In the genomic region with DNA sequence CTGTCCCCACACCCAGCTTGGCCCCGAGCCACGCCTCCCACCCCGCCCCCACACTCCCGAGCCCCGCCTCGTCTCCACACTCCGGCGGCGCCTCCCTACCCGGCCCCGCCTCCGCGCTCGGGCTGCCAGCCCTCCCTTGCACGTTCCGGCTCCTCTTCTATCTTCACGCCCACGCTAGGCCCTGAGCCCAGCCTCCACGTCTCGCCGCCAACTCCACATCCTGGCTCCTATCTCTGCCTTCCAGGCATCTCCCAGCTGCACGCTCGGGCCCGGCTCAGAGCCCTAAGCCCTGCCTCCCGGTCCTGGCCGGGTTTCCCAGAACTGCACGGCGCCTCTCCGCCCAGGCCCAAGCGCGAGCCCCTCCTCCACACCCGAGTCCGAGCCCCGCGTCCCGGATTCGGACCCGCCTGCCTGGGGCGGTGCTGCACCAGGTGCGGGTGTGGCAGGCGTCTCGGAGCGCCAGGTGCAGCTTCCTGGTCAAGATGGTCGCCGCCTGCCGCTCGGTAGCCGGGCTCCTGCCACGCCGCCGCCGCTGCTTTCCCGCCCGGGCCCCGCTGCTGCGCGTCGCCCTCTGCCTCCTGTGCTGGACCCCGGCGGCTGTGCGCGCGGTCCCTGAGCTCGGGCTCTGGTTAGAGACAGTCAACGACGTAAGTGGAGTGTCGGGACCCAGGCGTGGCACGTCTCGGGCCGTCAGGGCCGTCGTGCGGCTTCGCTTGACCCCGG, we compare ENCODE assay signal across 1 cellular context.
TF ChIP-seq lines count a peak whose summit lies in the region.

A gene with protein sequence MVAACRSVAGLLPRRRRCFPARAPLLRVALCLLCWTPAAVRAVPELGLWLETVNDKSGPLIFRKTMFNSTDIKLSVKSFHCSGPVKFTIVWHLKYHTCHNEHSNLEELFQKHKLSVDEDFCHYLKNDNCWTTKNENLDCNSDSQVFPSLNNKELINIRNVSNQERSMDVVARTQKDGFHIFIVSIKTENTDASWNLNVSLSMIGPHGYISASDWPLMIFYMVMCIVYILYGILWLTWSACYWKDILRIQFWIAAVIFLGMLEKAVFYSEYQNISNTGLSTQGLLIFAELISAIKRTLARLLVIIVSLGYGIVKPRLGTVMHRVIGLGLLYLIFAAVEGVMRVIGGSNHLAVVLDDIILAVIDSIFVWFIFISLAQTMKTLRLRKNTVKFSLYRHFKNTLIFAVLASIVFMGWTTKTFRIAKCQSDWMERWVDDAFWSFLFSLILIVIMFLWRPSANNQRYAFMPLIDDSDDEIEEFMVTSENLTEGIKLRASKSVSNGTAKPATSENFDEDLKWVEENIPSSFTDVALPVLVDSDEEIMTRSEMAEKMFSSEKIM (plus strand): TSS at position 160 of the 723 bp plus-strand sequence. CDS start 323 bp downstream, at position 483.

TF ChIP-seq in HepG2, 621 proteins besides CTCF, POLR2A, EP300 and RAD21 (continued from another document and continues in another):
- TF ChIP-seq KDM3A (CRISPR knock-in tag; IDR thresholded peaks at IDR 0.05; ENCODE audit: low read depth) (peak; percentile 19; the same call in 1 of the 2 replicates), BRCA1 (CRISPR knock-in tag; IDR thresholded peaks at IDR 0.05) (peak; percentile 56; the same call in 1 of the 2 replicates), KDM4B (CRISPR knock-in tag; IDR thresholded peaks at IDR 0.05) (no peak), SP5 (CRISPR knock-in tag; IDR thresholded peaks at IDR 0.05; ENCODE audit: borderline replicate concordance, low read depth) (peak; percentile 89), HMG20B (CRISPR knock-in tag; conservative IDR thresholded peaks at IDR 0.05) (no peak), ZBTB38 (CRISPR knock-in tag; IDR thresholded peaks at IDR 0.05) (no peak), AGO1 (IDR thresholded peaks at IDR 0.05; ENCODE audit: low read depth, low read length, poor library complexity, severe bottlenecking) (peak; percentile 38), PAWR (CRISPR knock-in tag; IDR thresholded peaks at IDR 0.05; ENCODE audit: borderline replicate concordance) (peak; percentile 82; the same call in 1 of the 2 replicates), ZNF781 (CRISPR knock-in tag; IDR thresholded peaks at IDR 0.05; ENCODE audit: borderline replicate concordance, not compliant biosample characterization) (peak; percentile 69), PAF1 (CRISPR knock-in tag; IDR thresholded peaks at IDR 0.05) (no peak), FOXP1 (IDR thresholded peaks at IDR 0.05) (no peak), FOXP1 (CRISPR knock-in tag; IDR thresholded peaks at IDR 0.05) (no peak), ZNF530 (CRISPR knock-in tag; IDR thresholded peaks at IDR 0.05; ENCODE audit: low read depth) (peak; percentile 48; the same call in 1 of the 2 replicates), ZFYVE20 (CRISPR knock-in tag; IDR thresholded peaks at IDR 0.05; ENCODE audit: borderline replicate concordance, low read depth) (peak; percentile 79; the same call in 1 of the 2 replicates), ZKSCAN8 (CRISPR knock-in tag; IDR thresholded peaks at IDR 0.05; ENCODE audit: borderline replicate concordance) (no peak), PRMT3 (CRISPR knock-in tag; IDR thresholded peaks at IDR 0.05; ENCODE audit: borderline replicate concordance, low read depth) (no peak), ZNF672 (CRISPR knock-in tag; IDR thresholded peaks at IDR 0.05) (0 out of 2 replicates have a peak, but pooled peaks have one; percentile 54), NFE2 (CRISPR knock-in tag; IDR thresholded peaks at IDR 0.05) (no peak), NBN (conservative IDR thresholded peaks at IDR 0.05) (no peak), ISX (CRISPR knock-in tag; conservative IDR thresholded peaks at IDR 0.05) (peak; percentile 64; the same call in 1 of the 2 replicates), PHF20 (CRISPR knock-in tag; IDR thresholded peaks at IDR 0.05) (peak; percentile 78), JARID2 (CRISPR knock-in tag; IDR thresholded peaks at IDR 0.05; ENCODE audit: insufficient replicate concordance) (no peak), ZNF713 (CRISPR knock-in tag; IDR thresholded peaks at IDR 0.05) (no peak; the same call in 1 of the 2 replicates), JDP2 (CRISPR knock-in tag; IDR thresholded peaks at IDR 0.05; ENCODE audit: borderline replicate concordance) (peak; percentile 59; the same call in 1 of the 2 replicates), ZKSCAN1 (IDR thresholded peaks at IDR 0.05; ENCODE audit: low read length) (no peak), ZNF326 (CRISPR knock-in tag; IDR thresholded peaks at IDR 0.05; ENCODE audit: borderline replicate concordance) (no peak), ZNF883 (CRISPR knock-in tag; IDR thresholded peaks at IDR 0.05; ENCODE audit: not compliant biosample characterization) (peak; percentile 85), ZNF224 (CRISPR knock-in tag; IDR thresholded peaks at IDR 0.05) (peak; percentile 57; the same call in 1 of the 2 replicates), ZNF678 (CRISPR knock-in tag; IDR thresholded peaks at IDR 0.05) (peak; percentile 94), ATAD3A (CRISPR knock-in tag; IDR thresholded peaks at IDR 0.05) (no peak), HDAC1 (CRISPR knock-in tag; IDR thresholded peaks at IDR 0.05) (peak; percentile 80), ZNF253 (CRISPR knock-in tag; IDR thresholded peaks at IDR 0.05; ENCODE audit: borderline replicate concordance) (0 out of 2 replicates have a peak, but pooled peaks have one; percentile 14), HOXA9 (CRISPR knock-in tag; IDR thresholded peaks at IDR 0.05; ENCODE audit: borderline replicate concordance) (no peak; the same call in 1 of the 2 replicates), ZFP36 (IDR thresholded peaks at IDR 0.05; ENCODE audit: borderline replicate concordance, low read depth, low read length, partially characterized antibody) (no peak), ZNF768 (CRISPR knock-in tag; IDR thresholded peaks at IDR 0.05) (peak; percentile 65; the same call in 1 of the 2 replicates), TBX2 (CRISPR knock-in tag; IDR thresholded peaks at IDR 0.05; ENCODE audit: borderline replicate concordance) (peak; percentile 97), ZNF776 (CRISPR knock-in tag; IDR thresholded peaks at IDR 0.05) (peak; percentile 71; the same call in 1 of the 2 replicates), KAT7 (CRISPR knock-in tag; IDR thresholded peaks at IDR 0.05; ENCODE audit: borderline replicate concordance) (no peak), ZSCAN12 (CRISPR knock-in tag; IDR thresholded peaks at IDR 0.05) (peak; percentile 73), WIZ (CRISPR knock-in tag; IDR thresholded peaks at IDR 0.05) (0 out of 2 replicates have a peak, but pooled peaks have one; percentile 25), ZNF7 (CRISPR knock-in tag; IDR thresholded peaks at IDR 0.05) (no peak)
- TF ChIP-seq, protein P1, sequence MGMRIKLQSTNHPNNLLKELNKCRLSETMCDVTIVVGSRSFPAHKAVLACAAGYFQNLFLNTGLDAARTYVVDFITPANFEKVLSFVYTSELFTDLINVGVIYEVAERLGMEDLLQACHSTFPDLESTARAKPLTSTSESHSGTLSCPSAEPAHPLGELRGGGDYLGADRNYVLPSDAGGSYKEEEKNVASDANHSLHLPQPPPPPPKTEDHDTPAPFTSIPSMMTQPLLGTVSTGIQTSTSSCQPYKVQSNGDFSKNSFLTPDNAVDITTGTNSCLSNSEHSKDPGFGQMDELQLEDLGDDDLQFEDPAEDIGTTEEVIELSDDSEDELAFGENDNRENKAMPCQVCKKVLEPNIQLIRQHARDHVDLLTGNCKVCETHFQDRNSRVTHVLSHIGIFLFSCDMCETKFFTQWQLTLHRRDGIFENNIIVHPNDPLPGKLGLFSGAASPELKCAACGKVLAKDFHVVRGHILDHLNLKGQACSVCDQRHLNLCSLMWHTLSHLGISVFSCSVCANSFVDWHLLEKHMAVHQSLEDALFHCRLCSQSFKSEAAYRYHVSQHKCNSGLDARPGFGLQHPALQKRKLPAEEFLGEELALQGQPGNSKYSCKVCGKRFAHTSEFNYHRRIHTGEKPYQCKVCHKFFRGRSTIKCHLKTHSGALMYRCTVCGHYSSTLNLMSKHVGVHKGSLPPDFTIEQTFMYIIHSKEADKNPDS (CRISPR knock-in tag; IDR thresholded peaks at IDR 0.05), result no peak
- TF ChIP-seq, protein P2, sequence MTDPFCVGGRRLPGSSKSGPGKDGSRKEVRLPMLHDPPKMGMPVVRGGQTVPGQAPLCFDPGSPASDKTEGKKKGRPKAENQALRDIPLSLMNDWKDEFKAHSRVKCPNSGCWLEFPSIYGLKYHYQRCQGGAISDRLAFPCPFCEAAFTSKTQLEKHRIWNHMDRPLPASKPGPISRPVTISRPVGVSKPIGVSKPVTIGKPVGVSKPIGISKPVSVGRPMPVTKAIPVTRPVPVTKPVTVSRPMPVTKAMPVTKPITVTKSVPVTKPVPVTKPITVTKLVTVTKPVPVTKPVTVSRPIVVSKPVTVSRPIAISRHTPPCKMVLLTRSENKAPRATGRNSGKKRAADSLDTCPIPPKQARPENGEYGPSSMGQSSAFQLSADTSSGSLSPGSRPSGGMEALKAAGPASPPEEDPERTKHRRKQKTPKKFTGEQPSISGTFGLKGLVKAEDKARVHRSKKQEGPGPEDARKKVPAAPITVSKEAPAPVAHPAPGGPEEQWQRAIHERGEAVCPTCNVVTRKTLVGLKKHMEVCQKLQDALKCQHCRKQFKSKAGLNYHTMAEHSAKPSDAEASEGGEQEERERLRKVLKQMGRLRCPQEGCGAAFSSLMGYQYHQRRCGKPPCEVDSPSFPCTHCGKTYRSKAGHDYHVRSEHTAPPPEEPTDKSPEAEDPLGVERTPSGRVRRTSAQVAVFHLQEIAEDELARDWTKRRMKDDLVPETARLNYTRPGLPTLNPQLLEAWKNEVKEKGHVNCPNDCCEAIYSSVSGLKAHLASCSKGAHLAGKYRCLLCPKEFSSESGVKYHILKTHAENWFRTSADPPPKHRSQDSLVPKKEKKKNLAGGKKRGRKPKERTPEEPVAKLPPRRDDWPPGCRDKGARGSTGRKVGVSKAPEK (CRISPR knock-in tag; IDR thresholded peaks at IDR 0.05; ENCODE audit: borderline replicate concordance), result no peak
- TF ChIP-seq, protein P3, sequence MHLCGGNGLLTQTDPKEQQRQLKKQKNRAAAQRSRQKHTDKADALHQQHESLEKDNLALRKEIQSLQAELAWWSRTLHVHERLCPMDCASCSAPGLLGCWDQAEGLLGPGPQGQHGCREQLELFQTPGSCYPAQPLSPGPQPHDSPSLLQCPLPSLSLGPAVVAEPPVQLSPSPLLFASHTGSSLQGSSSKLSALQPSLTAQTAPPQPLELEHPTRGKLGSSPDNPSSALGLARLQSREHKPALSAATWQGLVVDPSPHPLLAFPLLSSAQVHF (CRISPR knock-in tag; IDR thresholded peaks at IDR 0.05), result peak; percentile 89
- TF ChIP-seq, protein P4, sequence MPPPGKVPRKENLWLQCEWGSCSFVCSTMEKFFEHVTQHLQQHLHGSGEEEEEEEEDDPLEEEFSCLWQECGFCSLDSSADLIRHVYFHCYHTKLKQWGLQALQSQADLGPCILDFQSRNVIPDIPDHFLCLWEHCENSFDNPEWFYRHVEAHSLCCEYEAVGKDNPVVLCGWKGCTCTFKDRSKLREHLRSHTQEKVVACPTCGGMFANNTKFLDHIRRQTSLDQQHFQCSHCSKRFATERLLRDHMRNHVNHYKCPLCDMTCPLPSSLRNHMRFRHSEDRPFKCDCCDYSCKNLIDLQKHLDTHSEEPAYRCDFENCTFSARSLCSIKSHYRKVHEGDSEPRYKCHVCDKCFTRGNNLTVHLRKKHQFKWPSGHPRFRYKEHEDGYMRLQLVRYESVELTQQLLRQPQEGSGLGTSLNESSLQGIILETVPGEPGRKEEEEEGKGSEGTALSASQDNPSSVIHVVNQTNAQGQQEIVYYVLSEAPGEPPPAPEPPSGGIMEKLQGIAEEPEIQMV (CRISPR knock-in tag; IDR thresholded peaks at IDR 0.05; ENCODE audit: low read depth), result peak; percentile 84; the same call in 1 of the 2 replicates
- TF ChIP-seq, protein P5, sequence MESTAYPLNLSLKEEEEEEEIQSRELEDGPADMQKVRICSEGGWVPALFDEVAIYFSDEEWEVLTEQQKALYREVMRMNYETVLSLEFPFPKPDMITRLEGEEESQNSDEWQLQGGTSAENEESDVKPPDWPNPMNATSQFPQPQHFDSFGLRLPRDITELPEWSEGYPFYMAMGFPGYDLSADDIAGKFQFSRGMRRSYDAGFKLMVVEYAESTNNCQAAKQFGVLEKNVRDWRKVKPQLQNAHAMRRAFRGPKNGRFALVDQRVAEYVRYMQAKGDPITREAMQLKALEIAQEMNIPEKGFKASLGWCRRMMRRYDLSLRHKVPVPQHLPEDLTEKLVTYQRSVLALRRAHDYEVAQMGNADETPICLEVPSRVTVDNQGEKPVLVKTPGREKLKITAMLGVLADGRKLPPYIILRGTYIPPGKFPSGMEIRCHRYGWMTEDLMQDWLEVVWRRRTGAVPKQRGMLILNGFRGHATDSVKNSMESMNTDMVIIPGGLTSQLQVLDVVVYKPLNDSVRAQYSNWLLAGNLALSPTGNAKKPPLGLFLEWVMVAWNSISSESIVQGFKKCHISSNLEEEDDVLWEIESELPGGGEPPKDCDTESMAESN (CRISPR knock-in tag; conservative IDR thresholded peaks at IDR 0.05), result peak; percentile 59; the same call in 1 of the 2 replicates
- TF ChIP-seq, protein P6, sequence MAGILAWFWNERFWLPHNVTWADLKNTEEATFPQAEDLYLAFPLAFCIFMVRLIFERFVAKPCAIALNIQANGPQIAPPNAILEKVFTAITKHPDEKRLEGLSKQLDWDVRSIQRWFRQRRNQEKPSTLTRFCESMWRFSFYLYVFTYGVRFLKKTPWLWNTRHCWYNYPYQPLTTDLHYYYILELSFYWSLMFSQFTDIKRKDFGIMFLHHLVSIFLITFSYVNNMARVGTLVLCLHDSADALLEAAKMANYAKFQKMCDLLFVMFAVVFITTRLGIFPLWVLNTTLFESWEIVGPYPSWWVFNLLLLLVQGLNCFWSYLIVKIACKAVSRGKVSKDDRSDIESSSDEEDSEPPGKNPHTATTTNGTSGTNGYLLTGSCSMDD (CRISPR knock-in tag; IDR thresholded peaks at IDR 0.05), result no peak
- TF ChIP-seq, protein P7, sequence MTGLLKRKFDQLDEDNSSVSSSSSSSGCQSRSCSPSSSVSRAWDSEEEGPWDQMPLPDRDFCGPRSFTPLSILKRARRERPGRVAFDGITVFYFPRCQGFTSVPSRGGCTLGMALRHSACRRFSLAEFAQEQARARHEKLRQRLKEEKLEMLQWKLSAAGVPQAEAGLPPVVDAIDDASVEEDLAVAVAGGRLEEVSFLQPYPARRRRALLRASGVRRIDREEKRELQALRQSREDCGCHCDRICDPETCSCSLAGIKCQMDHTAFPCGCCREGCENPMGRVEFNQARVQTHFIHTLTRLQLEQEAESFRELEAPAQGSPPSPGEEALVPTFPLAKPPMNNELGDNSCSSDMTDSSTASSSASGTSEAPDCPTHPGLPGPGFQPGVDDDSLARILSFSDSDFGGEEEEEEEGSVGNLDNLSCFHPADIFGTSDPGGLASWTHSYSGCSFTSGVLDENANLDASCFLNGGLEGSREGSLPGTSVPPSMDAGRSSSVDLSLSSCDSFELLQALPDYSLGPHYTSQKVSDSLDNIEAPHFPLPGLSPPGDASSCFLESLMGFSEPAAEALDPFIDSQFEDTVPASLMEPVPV (CRISPR knock-in tag; IDR thresholded peaks at IDR 0.05), result peak; percentile 59; the same call in 1 of the 2 replicates
